ENCODE assay signal across 13 cellular contexts in genomic region chr2:134446431-134447091, GRCh38.
DNase-seq lines count a peak whose midpoint lies in the region; ATAC-seq and TF ChIP-seq lines count a peak whose summit lies in the region.
"Had no signal": no experiment of that assay in that cellular context is flagged by ENCODE, and none has a peak within 500 bp of the region (broad histone marks: within the 10 kb centered on the region; RNA-seq: fewer than 3 reads in every experiment).

No MANE protein-coding gene starts in this region.

- H3K27me3 Mint-ChIP-seq in stimulated activated naive CD8-positive, alpha-beta T cell treated with anti-CD3 and anti-CD28 coated beads, Interleukin-15, amount 100 ng/mL, for 72 hours, result no peaks in the 10 kb centered on the region
- H3K27me3 Mint-ChIP-seq: B cell had no signal

- no peak for ATAC-seq in stimulated activated naive CD8-positive, alpha-beta T cell treated with anti-CD3 and anti-CD28 coated beads, Interleukin-15, amount 100 ng/mL, for 72 hours
- no peak for ATAC-seq in stimulated activated naive CD8-positive, alpha-beta T cell treated with anti-CD3 and anti-CD28 coated beads, Interleukin-15, Interleukin-2, amounts not matched to agents 100 U/mL and 50 U/mL, for 24 hours
- ATAC-seq in SK-N-SH treated with all-trans-retinoic acid at 6 μM for 48 hours, result peak; percentile 38
- ATAC-seq: activated CD4-positive, CD25-positive, alpha-beta regulatory T cell treated with anti-CD3 and anti-CD28 coated beads, Interleukin-2, amount 50 U/mL, for 24 hours; upper lobe of right lung had no signal

- DNase-seq in stimulated activated naive CD8-positive, alpha-beta T cell treated with anti-CD3 and anti-CD28 coated beads, Interleukin-15, amount 100 ng/mL, for 72 hours, result no peak
- DNase-seq in stimulated activated naive CD8-positive, alpha-beta T cell treated with anti-CD3 and anti-CD28 coated beads, Interleukin-15, Interleukin-2, amounts not matched to agents 100 U/mL and 50 U/mL, for 24 hours, result no peak
- DNase-seq in glomerular endothelial cell (ENCODE audit: extremely low read depth, low read depth, low spot score) (peak; percentile 65), substantia nigra (lab: John Stamatoyannopoulos, UW) (peak in 3 of 49 donors; percentile 8 to 13 (median 9)), NOMO-1 (lab: John Stamatoyannopoulos, UW; ENCODE audit: unreplicated experiment in 2 of 2) (no peak), SHP77 (lab: John Stamatoyannopoulos, UW) (no peak)
- no peak for DNase-seq in stimulated activated naive CD4-positive, alpha-beta T cell (lab: John Stamatoyannopoulos, UW)
- DNase-seq: activated effector memory CD4-positive, alpha-beta T cell treated with Interleukin-2 at 50 U/mL for 16 hours; upper lobe of right lung had no signal

- H3K9me3 Mint-ChIP-seq in stimulated activated naive CD8-positive, alpha-beta T cell treated with anti-CD3 and anti-CD28 coated beads, Interleukin-15, amount 100 ng/mL, for 72 hours, result no peaks in the 10 kb centered on the region

- H3K27ac ChIP-seq in substantia nigra (ENCODE audit: low read depth, low read length, poor library complexity, severe bottlenecking), result peak overlapping the region; percentile 58
- H3K27ac ChIP-seq: neutrophil, upper lobe of right lung had no signal

- H3K4me1 Mint-ChIP-seq in stimulated activated naive CD8-positive, alpha-beta T cell treated with anti-CD3 and anti-CD28 coated beads, Interleukin-15, amount 100 ng/mL, for 72 hours, result no peaks in the 10 kb centered on the region
- H3K4me1 Mint-ChIP-seq: B cell had no signal

- H3K4me3 Mint-ChIP-seq in stimulated activated naive CD8-positive, alpha-beta T cell treated with anti-CD3 and anti-CD28 coated beads, Interleukin-15, amount 100 ng/mL, for 72 hours, result no peak overlapping the region
- H3K4me3 Mint-ChIP-seq: B cell had no signal

- peak overlapping the region; percentile 20 to 48 for H3K27ac Mint-ChIP-seq in stimulated activated naive CD8-positive, alpha-beta T cell treated with anti-CD3 and anti-CD28 coated beads, Interleukin-15, amount 100 ng/mL, for 72 hours
- H3K27ac Mint-ChIP-seq: B cell had no signal

TF ChIP-seq in SK-N-SH treated with all-trans-retinoic acid at 6 μM for 48 hours, 23 proteins besides CTCF, POLR2A, EP300 and RAD21:
- TF ChIP-seq CSDC2 (CRISPR knock-in tag; IDR thresholded peaks at IDR 0.05) (no peak), ZFP30 (CRISPR knock-in tag; IDR thresholded peaks at IDR 0.05) (no peak), CSRNP3 (CRISPR knock-in tag; IDR thresholded peaks at IDR 0.05) (no peak), GLIS3 (CRISPR knock-in tag; IDR thresholded peaks at IDR 0.05) (no peak), ZFP3 (CRISPR knock-in tag; IDR thresholded peaks at IDR 0.05) (no peak), ZNF70 (CRISPR knock-in tag; IDR thresholded peaks at IDR 0.05) (no peak), ESRRG (CRISPR knock-in tag; IDR thresholded peaks at IDR 0.05) (no peak), ISL1 (CRISPR knock-in tag; IDR thresholded peaks at IDR 0.05) (no peak)
- TF ChIP-seq, protein P1, sequence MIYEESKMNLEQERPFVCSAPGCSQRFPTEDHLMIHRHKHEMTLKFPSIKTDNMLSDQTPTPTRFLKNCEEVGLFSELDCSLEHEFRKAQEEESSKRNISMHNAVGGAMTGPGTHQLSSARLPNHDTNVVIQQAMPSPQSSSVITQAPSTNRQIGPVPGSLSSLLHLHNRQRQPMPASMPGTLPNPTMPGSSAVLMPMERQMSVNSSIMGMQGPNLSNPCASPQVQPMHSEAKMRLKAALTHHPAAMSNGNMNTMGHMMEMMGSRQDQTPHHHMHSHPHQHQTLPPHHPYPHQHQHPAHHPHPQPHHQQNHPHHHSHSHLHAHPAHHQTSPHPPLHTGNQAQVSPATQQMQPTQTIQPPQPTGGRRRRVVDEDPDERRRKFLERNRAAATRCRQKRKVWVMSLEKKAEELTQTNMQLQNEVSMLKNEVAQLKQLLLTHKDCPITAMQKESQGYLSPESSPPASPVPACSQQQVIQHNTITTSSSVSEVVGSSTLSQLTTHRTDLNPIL (CRISPR knock-in tag; IDR thresholded peaks at IDR 0.05; ENCODE audit: low read depth), result no peak
